ENCODE assay signal across 8 cellular contexts in genomic region chr6:52551483-52552277, GRCh38. TPM values are rescaled to one million over a fixed set of nuclear protein-coding genes. Genes with fewer than 3 reads are reported as not detected.
DNase-seq lines count a peak whose midpoint lies in the region; ATAC-seq and TF ChIP-seq lines count a peak whose summit lies in the region.

No MANE protein-coding gene starts in this region.

- peaks cover 3% of the 10 kb centered on the region for H3K36me3 Mint-ChIP-seq in CD4-positive, alpha-beta T cell (ENCODE audit: low read depth)

- H3K27ac Mint-ChIP-seq in CD4-positive, alpha-beta T cell, result no peak overlapping the region

- 40 to 57% methylated on average over 13 of the region's 13 CpGs for WGBS in sigmoid colon, 2 donors

- TF ChIP-seq POLR2A in sigmoid colon (IDR thresholded peaks at IDR 0.05), result no peak

- POLR2A ChIA-PET in CD4-positive, alpha-beta T cell (lab: Charles Lee), result no interaction called here

- intact Hi-C loops in left cardiac atrium (cut with DNase I), result no loop called here
- intact Hi-C loops in sigmoid colon (cut with DNase I), result no loop called here
- intact Hi-C loops in CD4-positive, alpha-beta T cell (cut with DNase I, micrococcal nuclease), result no loop called here

- H3K9me3 ChIP-seq in WERI-Rb-1 (ENCODE audit: severe bottlenecking) (no peaks in the 10 kb centered on the region), sigmoid colon (no peaks in the 10 kb centered on the region)
- H3K9me3 ChIP-seq in CD4-positive, alpha-beta T cell (ENCODE audit: control insufficient read depth, low read length), result no peaks in the 10 kb centered on the region

- peaks cover 0 to 79% (median 71%) of the 10 kb centered on the region in 4 donors for H3K4me1 ChIP-seq in sigmoid colon

- H3K4me3 ChIP-seq in WERI-Rb-1 (ENCODE audit: low read depth, low read length) (peak overlapping the region; percentile 11), sigmoid colon (peak overlapping the region in 1 of 4 donors; percentile 18)

- ATAC-seq in left cardiac atrium (peak; percentile 87 to 89), GM21529 (IDR thresholded peaks at IDR 0.05; ENCODE audit: unreplicated experiment) (no peak)
- no peak for ATAC-seq in CD4-positive, alpha-beta T cell (ENCODE audit: poor library complexity)

- no peaks in the 10 kb centered on the region for H3K27me3 Mint-ChIP-seq in CD4-positive, alpha-beta T cell

- peaks cover 37% of the 10 kb centered on the region for H3K4me1 Mint-ChIP-seq in CD4-positive, alpha-beta T cell (ENCODE audit: low read depth)

- CTCF ChIA-PET in CD4-positive, alpha-beta T cell (lab: Charles Lee), result no interaction called here

- TF ChIP-seq CTCF in WERI-Rb-1 (IDR thresholded peaks at IDR 0.05; ENCODE audit: low read depth, low read length), result no peak
- no peak for TF ChIP-seq CTCF in sigmoid colon (IDR thresholded peaks at IDR 0.05)
- TF ChIP-seq CTCF in CD4-positive, alpha-beta T cell (IDR thresholded peaks at IDR 0.05), result no peak

- H3K9me3 Mint-ChIP-seq in CD4-positive, alpha-beta T cell, result no peaks in the 10 kb centered on the region

- DNase-seq in AG08396 (ENCODE audit: low spot score) (peak; percentile 74), NCI-H1092 (lab: John Stamatoyannopoulos, UW) (peak; percentile 85), WERI-Rb-1 (peak; percentile 59), left cardiac atrium (peak; percentile 66), sigmoid colon (peak; percentile 72), cortex of kidney (lab: John Stamatoyannopoulos, UW) (no peak)
- no peak for DNase-seq in CD4-positive, alpha-beta T cell

- TF ChIP-seq EP300 in sigmoid colon (IDR thresholded peaks at IDR 0.05), result no peak

- H3K36me3 ChIP-seq in WERI-Rb-1 (peaks cover 7% of the 10 kb centered on the region), sigmoid colon (no peaks in the 10 kb centered on the region)

- H3K27me3 ChIP-seq in WERI-Rb-1 (ENCODE audit: insufficient read depth, low read depth, severe bottlenecking), result no peaks in the 10 kb centered on the region
- H3K27me3 ChIP-seq in sigmoid colon, result no peaks in the 10 kb centered on the region
- H3K27me3 ChIP-seq in CD4-positive, alpha-beta T cell (ENCODE audit: control insufficient read depth, insufficient read depth, low read length), result no peaks in the 10 kb centered on the region

- H3K27ac ChIP-seq in WERI-Rb-1, result peak overlapping the region; percentile 76
- peak overlapping the region; percentile 68 to 81 (median 78) for H3K27ac ChIP-seq in sigmoid colon
- no peak overlapping the region for H3K27ac ChIP-seq in CD4-positive, alpha-beta T cell (ENCODE audit: low read depth, low read length)

- H3K4me3 Mint-ChIP-seq in CD4-positive, alpha-beta T cell, result no peak overlapping the region

RNA-seq across cellular contexts. Expression of gene TRAM2, which starts 25.2 kb away (rescaled TPM):
- 10 to 100 TPM; 14.1 to 19.2 TPM for total RNA-seq in left cardiac atrium
- 10 to 100 TPM in 3 of 4 donors, 1 to 10 TPM in 1; 9.6 to 15.0 (median 12.4) TPM for total RNA-seq in sigmoid colon
- polyA plus RNA-seq in sigmoid colon, result 10 to 100 TPM in 1 of 3 donors, 1 to 10 TPM in 2; 1.8 to 13.3 (median 3.6) TPM
- 1 to 10 TPM; 7.1 to 7.6 TPM for total RNA-seq in CD4-positive, alpha-beta T cell

Comparison
In these comparisons a context has a peak if more than half of its experiments do, and no peak if none do; other contexts are left out.
1. DNase-seq: peak in AG08396 (single experiment), NCI-H1092 (single experiment), WERI-Rb-1 (single experiment), left cardiac atrium (single experiment) and sigmoid colon (single experiment); none in cortex of kidney (single experiment) and CD4-positive, alpha-beta T cell (0 of 10).
2. ATAC-seq: peak in left cardiac atrium (2 of 2); none in GM21529 (single experiment) and CD4-positive, alpha-beta T cell (single experiment).